ENCODE assay signal across 2 cellular contexts in the genomic region with DNA sequence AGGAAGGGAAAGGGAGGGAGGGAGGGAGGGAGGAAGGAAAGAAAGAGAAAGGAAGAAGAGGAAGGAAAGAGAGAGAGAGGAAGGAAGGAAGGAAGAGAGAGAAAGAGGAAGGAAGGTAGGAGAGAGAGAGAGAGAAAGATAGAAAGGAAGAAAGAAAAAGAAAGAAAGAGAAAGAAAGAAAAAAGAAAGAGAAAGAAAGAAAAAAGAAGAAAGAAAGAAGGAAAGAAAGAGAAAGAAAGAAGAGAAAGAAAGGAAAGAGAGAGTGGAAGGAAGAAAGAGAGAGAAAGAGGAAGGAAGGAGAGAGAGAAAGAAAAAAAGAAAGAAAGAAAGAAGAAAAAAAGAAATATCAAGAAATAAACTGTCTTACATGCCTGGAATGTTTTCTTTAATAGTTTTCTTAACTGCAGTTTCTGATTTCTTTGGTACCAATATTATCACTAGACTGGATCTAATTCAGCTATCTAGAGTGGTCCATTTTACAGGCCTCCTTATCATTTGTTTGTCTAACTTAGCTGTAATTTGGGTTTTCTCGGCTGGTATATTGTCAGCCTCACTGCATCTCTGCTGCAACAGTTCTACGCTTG.
TF ChIP-seq lines count a peak whose summit lies in the region.

No MANE protein-coding gene starts in this region.

TF ChIP-seq in HepG2, 621 proteins besides CTCF, POLR2A, EP300 and RAD21:
- TF ChIP-seq ZNF772 (CRISPR knock-in tag; IDR thresholded peaks at IDR 0.05) (no peak), U2AF2 (IDR thresholded peaks at IDR 0.05; ENCODE audit: low read depth, low read length) (0 out of 2 replicates have a peak, but pooled peaks have one; percentile 76)
TF ChIP-seq in HepG2: peak in this region for 1.

TF ChIP-seq in WTC11, 78 proteins besides CTCF, POLR2A, EP300 and RAD21:
- TF ChIP-seq, protein P1, sequence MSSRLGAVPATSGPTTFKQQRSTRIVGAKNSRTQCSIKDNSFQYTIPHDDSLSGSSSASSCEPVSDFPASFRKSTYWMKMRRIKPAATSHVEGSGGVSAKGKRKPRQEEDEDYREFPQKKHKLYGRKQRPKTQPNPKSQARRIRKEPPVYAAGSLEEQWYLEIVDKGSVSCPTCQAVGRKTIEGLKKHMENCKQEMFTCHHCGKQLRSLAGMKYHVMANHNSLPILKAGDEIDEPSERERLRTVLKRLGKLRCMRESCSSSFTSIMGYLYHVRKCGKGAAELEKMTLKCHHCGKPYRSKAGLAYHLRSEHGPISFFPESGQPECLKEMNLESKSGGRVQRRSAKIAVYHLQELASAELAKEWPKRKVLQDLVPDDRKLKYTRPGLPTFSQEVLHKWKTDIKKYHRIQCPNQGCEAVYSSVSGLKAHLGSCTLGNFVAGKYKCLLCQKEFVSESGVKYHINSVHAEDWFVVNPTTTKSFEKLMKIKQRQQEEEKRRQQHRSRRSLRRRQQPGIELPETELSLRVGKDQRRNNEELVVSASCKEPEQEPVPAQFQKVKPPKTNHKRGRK (CRISPR knock-in tag; IDR thresholded peaks at IDR 0.05; ENCODE audit: borderline replicate concordance), result peak; percentile 84; the same call in 1 of the 2 replicates
- TF ChIP-seq ZNF416 (CRISPR knock-in tag; IDR thresholded peaks at IDR 0.05), result no peak
- TF ChIP-seq ZNF138 (CRISPR knock-in tag; conservative IDR thresholded peaks at IDR 0.05), result no peak
- TF ChIP-seq, protein P2, sequence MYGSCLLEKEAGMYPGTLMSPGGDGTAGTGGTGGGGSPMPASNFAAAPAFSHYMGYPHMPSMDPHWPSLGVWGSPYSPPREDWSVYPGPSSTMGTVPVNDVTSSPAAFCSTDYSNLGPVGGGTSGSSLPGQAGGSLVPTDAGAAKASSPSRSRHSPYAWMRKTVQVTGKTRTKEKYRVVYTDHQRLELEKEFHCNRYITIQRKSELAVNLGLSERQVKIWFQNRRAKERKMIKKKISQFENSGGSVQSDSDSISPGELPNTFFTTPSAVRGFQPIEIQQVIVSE (CRISPR knock-in tag; IDR thresholded peaks at IDR 0.05; ENCODE audit: borderline replicate concordance), result no peak
